ENCODE assay signal across 11 cellular contexts in genomic region chr1:3186526-3186921, GRCh38.
DNase-seq lines count a peak whose midpoint lies in the region; ATAC-seq and TF ChIP-seq lines count a peak whose summit lies in the region.
"Had no signal": no experiment of that assay in that cellular context is flagged by ENCODE, and none has a peak within 500 bp of the region (broad histone marks: within the 10 kb centered on the region; RNA-seq: fewer than 3 reads in every experiment).

No MANE protein-coding gene starts in this region.

- H3K4me3 ChIP-seq in BLaER1 treated with 17β-estradiol and CSF1 and Interleukin-3, amounts not matched to agents 10 nM and 100 nM = no peak overlapping the region
- peak overlapping the region in 1 of 12 donors; percentile 10 for H3K4me3 ChIP-seq in heart left ventricle

- H3K4me2 ChIP-seq in BLaER1 treated with 17β-estradiol and CSF1 and Interleukin-3, amounts not matched to agents 10 nM and 100 nM = peak overlapping the region in 6 of 11 experiments; percentile 4 to 82 (median 28); a peak in 7 of 22 replicates

- no peak overlapping the region for H3K27ac ChIP-seq in BLaER1 treated with 17β-estradiol and CSF1 and Interleukin-3, amounts not matched to agents 10 nM and 100 nM
- no peak overlapping the region for H3K27ac ChIP-seq in RWPE1
- H3K27ac ChIP-seq in heart left ventricle = peak overlapping the region; percentile 12 to 92 (median 76)

- H3K4me1 ChIP-seq in BLaER1 treated with 17β-estradiol and CSF1 and Interleukin-3, amounts not matched to agents 10 nM and 100 nM = peaks cover 36 to 84% (median 63%) of the 10 kb centered on the region in 10 experiments
- peaks cover 0 to 43% (median 25%) of the 10 kb centered on the region in 12 donors for H3K4me1 ChIP-seq in heart left ventricle

- no peaks in the 10 kb centered on the region for H3K9me3 ChIP-seq in BLaER1 treated with 17β-estradiol and CSF1 and Interleukin-3, amounts not matched to agents 10 nM and 100 nM (replicated peaks in 1 of 11)
- H3K9me3 ChIP-seq in heart left ventricle = no peaks in the 10 kb centered on the region

- ATAC-seq in heart left ventricle = peak; percentile 61 to 90 (median 76)
- ATAC-seq in GM21515 (IDR thresholded peaks at IDR 0.05; ENCODE audit: unreplicated experiment) = no peak
- ATAC-seq in HG03175 (IDR thresholded peaks at IDR 0.05; ENCODE audit: unreplicated experiment) = no peak

- no peak for TF ChIP-seq POLR2A in heart left ventricle (IDR thresholded peaks at IDR 0.05)

- WGBS in heart left ventricle, 4 donors = 10 to 20% (median 16%) methylated on average over 14 to 22 of the region's 22 CpGs

- CTCF ChIA-PET in RWPE1 (lab: Yijun Ruan, JAX) = interaction anchor here (0.6 kb wide), 1 partner anchor 256 kb away, joined by 5 read pairs; no protein-coding TSS in a partner anchor

- DNase-seq in RWPE1 (ENCODE audit: low spot score) = peak; percentile 9
- DNase-seq in heart left ventricle = peak in 4 of 5 donors; percentile 84 to 92 (median 89)
- peak; percentile 96 for DNase-seq in posterior vena cava (ENCODE audit: low spot score)
- no peak for DNase-seq in amygdala (lab: John Stamatoyannopoulos, UW)
- DNase-seq in DMS79 treated with DMSO at 0.1 percent for 48 hours (lab: John Stamatoyannopoulos, UW) = no peak
- DNase-seq: activated gamma-delta T cell treated with Interleukin-2 at 50 U/mL for 16 hours; CD8-positive, alpha-beta memory T cell; NCI-H187 had no signal

- POLR2A ChIA-PET in RWPE1 (lab: Yijun Ruan, JAX; ENCODE audit: low non-redundant PET) = no interaction called here

- intact Hi-C loops in heart left ventricle (cut with DNase I) (loop anchor here in 2 of 10 donors (5.0 kb wide), 1 partner anchor 114 kb away; no protein-coding TSS in a partner anchor), posterior vena cava (cut with DNase I) (no loop called here)

- no peak for TF ChIP-seq CTCF in RWPE1 (conservative IDR thresholded peaks at IDR 0.05; ENCODE audit: low read depth)
- TF ChIP-seq CTCF in heart left ventricle (IDR thresholded peaks at IDR 0.05) = no peak

- H3K9ac ChIP-seq in BLaER1 treated with 17β-estradiol and CSF1 and Interleukin-3, amounts not matched to agents 10 nM and 100 nM = no peak overlapping the region

- H3K36me3 ChIP-seq in BLaER1 treated with 17β-estradiol and CSF1 and Interleukin-3, amounts not matched to agents 10 nM and 100 nM = no peaks in the 10 kb centered on the region
- H3K36me3 ChIP-seq in heart left ventricle = no peaks in the 10 kb centered on the region

- peaks cover 26 to 53% (median 36%) of the 10 kb centered on the region in 11 experiments for H3K27me3 ChIP-seq in BLaER1 treated with 17β-estradiol and CSF1 and Interleukin-3, amounts not matched to agents 10 nM and 100 nM
- H3K27me3 ChIP-seq in heart left ventricle = peaks cover 0 to 20% (median 0%) of the 10 kb centered on the region in 9 donors

- H4K20me1 ChIP-seq in BLaER1 treated with 17β-estradiol and CSF1 and Interleukin-3, amounts not matched to agents 10 nM and 100 nM = peaks cover 0 to 21% (median 0%) of the 10 kb centered on the region in 11 experiments; a peak in 3 of 22 replicates

Comparison
In these comparisons a context has a peak if more than half of its experiments do, and no peak if none do; other contexts are left out.
1. H3K27ac ChIP-seq: peak in heart left ventricle (12 of 12); none in BLaER1 treated with 17β-estradiol and CSF1 and Interleukin-3, amounts not matched to agents 10 nM and 100 nM (0 of 11) and RWPE1 (single experiment).
2. DNase-seq: peak in RWPE1 (single experiment), heart left ventricle (4 of 5) and posterior vena cava (single experiment); none in amygdala (0 of 56) and DMS79 treated with DMSO at 0.1 percent for 48 hours (single experiment).
3. ATAC-seq: peak in heart left ventricle (4 of 4); none in GM21515 (single experiment) and HG03175 (single experiment).